In the genomic region with DNA sequence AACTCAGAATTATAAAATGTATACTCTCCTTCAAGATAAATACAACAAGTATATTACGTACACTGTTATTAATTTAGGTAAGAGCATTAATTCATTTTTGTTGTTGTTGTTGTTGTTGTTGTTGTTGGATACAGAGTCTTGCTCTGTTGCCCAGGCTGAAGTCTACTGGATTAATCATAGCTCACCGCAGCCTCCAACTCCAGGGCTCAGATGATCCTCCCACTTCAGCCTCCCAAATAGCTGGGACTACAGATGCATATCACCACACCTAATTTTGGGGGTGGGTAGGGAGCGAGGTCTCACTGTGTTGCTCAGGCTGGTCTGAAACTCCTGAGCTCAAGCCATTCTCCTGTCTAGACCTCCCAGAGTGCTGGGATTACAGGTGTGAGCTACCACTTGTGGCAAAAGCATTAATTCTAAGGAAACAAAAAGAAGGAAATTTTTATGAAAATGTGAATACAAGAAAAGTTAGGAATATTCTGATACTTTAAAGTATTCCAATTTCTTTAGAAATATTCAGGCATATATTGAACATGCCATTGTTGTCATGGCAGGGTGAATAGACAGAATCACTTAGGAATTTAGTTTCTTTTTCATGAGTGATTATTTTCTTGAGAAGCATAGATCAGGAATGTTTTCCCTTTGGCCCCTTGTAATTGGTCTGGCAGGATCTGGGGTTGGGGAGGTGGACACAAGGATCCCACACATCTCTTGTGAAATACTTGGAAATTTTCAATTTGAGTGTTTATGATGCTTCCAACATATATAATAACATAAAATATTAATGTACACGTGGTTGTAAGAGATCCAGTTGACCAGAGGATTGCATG, we compare ENCODE assay signal across 17 cellular contexts.
DNase-seq lines count a peak whose midpoint lies in the region; ATAC-seq and TF ChIP-seq lines count a peak whose summit lies in the region.
"Had no signal": no experiment of that assay in that cellular context is flagged by ENCODE, and none has a peak within 500 bp of the region (broad histone marks: within the 10 kb centered on the region; RNA-seq: fewer than 3 reads in every experiment).

No MANE protein-coding gene starts in this region.

- H3K36me3 Mint-ChIP-seq in endodermal cell (ENCODE audit: low read depth) (peaks cover 8% of the 10 kb centered on the region), type B pancreatic cell (peaks cover 11% of the 10 kb centered on the region)

- H3K27me3 ChIP-seq in Loucy (ENCODE audit: insufficient read depth, low read length, poor library complexity, severe bottlenecking) (no peaks in the 10 kb centered on the region), endodermal cell (ENCODE audit: control insufficient read depth, insufficient read depth, low read length, poor library complexity, severe bottlenecking) (no peaks in the 10 kb centered on the region), mesendoderm (ENCODE audit: insufficient read depth, low read length, poor library complexity) (no peaks in the 10 kb centered on the region)

- no peak overlapping the region for H3K4me3 ChIP-seq in Loucy (ENCODE audit: low read length, poor library complexity, severe bottlenecking)
- no peak overlapping the region for H3K4me3 ChIP-seq in endodermal cell (ENCODE audit: low read length)
- no peak overlapping the region for H3K4me3 ChIP-seq in mesendoderm (ENCODE audit: low read length)

- H4K5ac ChIP-seq in mesendoderm (ENCODE audit: low read length), result no peak overlapping the region

- 0 out of 2 replicates have a peak, but pooled peaks cover 3% of the 10 kb centered on the region for H3F3A ChIP-seq in Loucy (ENCODE audit: low read depth)

- H3K27me3 Mint-ChIP-seq in endodermal cell (ENCODE audit: insufficient read depth) (peaks cover 9% of the 10 kb centered on the region), type B pancreatic cell (no peaks in the 10 kb centered on the region)
- H3K27me3 Mint-ChIP-seq: progenitor cell of endocrine pancreas had no signal

- H3K4me2 ChIP-seq in Loucy (ENCODE audit: low read depth, low read length, poor library complexity, severe bottlenecking), result peak overlapping the region; percentile 7
- no peak overlapping the region for H3K4me2 ChIP-seq in mesendoderm (ENCODE audit: low read length)

- no peak overlapping the region for H2BK5ac ChIP-seq in mesendoderm (ENCODE audit: low read length)

- no peak overlapping the region for H2AK5ac ChIP-seq in mesendoderm (ENCODE audit: low read length)

- no peak overlapping the region for H2BK120ac ChIP-seq in mesendoderm (ENCODE audit: low read depth, low read length)

- 80 to 88% methylated on average over 1 to 3 of the region's 4 CpGs for WGBS in endodermal cell (ENCODE audit: insufficient coverage in 1 of 2, insufficient read length in 1 of 2), 2 experiments
- WGBS in mesendoderm (ENCODE audit: extremely low coverage, insufficient coverage, low lambda C conversion rate), result no CpG with 5 or more reads among the region's 4 CpGs

- H3K27ac ChIP-seq in endodermal cell (ENCODE audit: low read depth, low read length), result no peak overlapping the region
- H3K27ac ChIP-seq in mesendoderm (ENCODE audit: low read depth, low read length), result no peak overlapping the region

- H3K27ac Mint-ChIP-seq in endodermal cell (peak overlapping the region; percentile 35), type B pancreatic cell (no peak overlapping the region)
- H3K27ac Mint-ChIP-seq: activated naive CD8-positive, alpha-beta T cell; progenitor cell of endocrine pancreas; T-helper 1 cell treated with Interleukin-12 subunit alpha and Interleukin-12 subunit beta and Interleukin-4 antibody, amounts not matched to agents 30 μg/mL and 1 μg/mL, for 36 hours had no signal

- H3K4ac ChIP-seq in mesendoderm (ENCODE audit: low read depth, low read length), result no peak overlapping the region

- H2AFZ ChIP-seq in Loucy (ENCODE audit: low read length), result no peak overlapping the region

- H2BK15ac ChIP-seq in mesendoderm (replicated peaks; ENCODE audit: low read depth), result no peak overlapping the region

- H3K9me3 ChIP-seq in Loucy (ENCODE audit: insufficient read depth, low read depth, low read length) (no peaks in the 10 kb centered on the region), endodermal cell (ENCODE audit: control insufficient read depth, low read length) (peaks cover 8% of the 10 kb centered on the region)

- H3K79me2 ChIP-seq in Loucy (ENCODE audit: insufficient read depth, low read length) (no peaks in the 10 kb centered on the region; the same call in 1 of the 2 replicates), mesendoderm (ENCODE audit: control insufficient read depth, insufficient read depth, low read length) (peaks cover 22% of the 10 kb centered on the region)

- peak; percentile 82 for DNase-seq in endodermal cell
- DNase-seq in mesendoderm, result peak; percentile 91
- DNase-seq in type B pancreatic cell (ENCODE audit: extremely low spot score, unreplicated experiment), result no peak
- no peak for DNase-seq in NCI-H446 treated with DMSO at 0.1 percent for 48 hours (lab: John Stamatoyannopoulos, UW)
- no peak for DNase-seq in DMS114 treated with DMSO at 0.1 percent for 48 hours (lab: John Stamatoyannopoulos, UW; ENCODE audit: unreplicated experiment)
- DNase-seq: activated CD4-positive, CD25-positive, alpha-beta regulatory T cell treated with anti-CD3 and anti-CD28 coated beads, Interleukin-2, amount 50 U/mL, for 72 hours; cerebellar nuclear complex; KG1; NCI-H146; NCI-H510A treated with DMSO at 0.1 percent for 48 hours; stimulated activated CD4-positive, alpha-beta T cell treated with anti-CD3 and anti-CD28 coated beads, Interleukin-2, amount 100 ng/mL, for 48 hours had no signal

- H3K9ac ChIP-seq in Loucy (ENCODE audit: low read depth, low read length, poor library complexity, severe bottlenecking) (no peak overlapping the region), endodermal cell (ENCODE audit: extremely low read depth, low read length, poor library complexity, severe bottlenecking) (no peak overlapping the region), mesendoderm (ENCODE audit: low read length) (no peak overlapping the region)

- H3K4me3 Mint-ChIP-seq in endodermal cell, result no peak overlapping the region
- H3K4me3 Mint-ChIP-seq in type B pancreatic cell, result peak overlapping the region; percentile 8
- H3K4me3 Mint-ChIP-seq: activated naive CD8-positive, alpha-beta T cell; T-helper 1 cell treated with Interleukin-12 subunit alpha and Interleukin-12 subunit beta and Interleukin-4 antibody, amounts not matched to agents 30 μg/mL and 1 μg/mL, for 36 hours had no signal

- H3K23ac ChIP-seq in mesendoderm (ENCODE audit: low read length), result no peak overlapping the region

- ATAC-seq in HG02885 (IDR thresholded peaks at IDR 0.05; ENCODE audit: poor library complexity, unreplicated experiment), result no peak
- ATAC-seq in HG02852 (IDR thresholded peaks at IDR 0.05; ENCODE audit: unreplicated experiment), result no peak

- no peak overlapping the region for H3K56ac ChIP-seq in mesendoderm (ENCODE audit: low read length)

- H3K18ac ChIP-seq in mesendoderm (ENCODE audit: low read length), result peak overlapping the region; percentile 28

- H3K36me3 ChIP-seq in Loucy (ENCODE audit: insufficient read depth, low read length) (no peaks in the 10 kb centered on the region), endodermal cell (ENCODE audit: control insufficient read depth, insufficient read depth, low read length) (no peaks in the 10 kb centered on the region), mesendoderm (ENCODE audit: control insufficient read depth, insufficient read depth, low read length) (no peaks in the 10 kb centered on the region)

- no peaks in the 10 kb centered on the region for H3K9me2 ChIP-seq in Loucy (replicated peaks; ENCODE audit: low read depth, low read length)

- H4K8ac ChIP-seq in mesendoderm (ENCODE audit: low read depth, low read length), result no peak overlapping the region

- no peaks in the 10 kb centered on the region for H4K20me1 ChIP-seq in Loucy (ENCODE audit: insufficient read depth, low read length, poor library complexity, severe bottlenecking)

- H3K9me3 Mint-ChIP-seq in endodermal cell (peaks cover 9% of the 10 kb centered on the region), type B pancreatic cell (no peaks in the 10 kb centered on the region)
- H3K9me3 Mint-ChIP-seq: T-helper 1 cell treated with Interleukin-12 subunit alpha and Interleukin-12 subunit beta and Interleukin-4 antibody, amounts not matched to agents 30 μg/mL and 1 μg/mL, for 36 hours had no signal

- no peak for TF ChIP-seq CTCF in Loucy (conservative IDR thresholded peaks at IDR 0.05; ENCODE audit: low read length)
- no peak for TF ChIP-seq CTCF in endodermal cell (conservative IDR thresholded peaks at IDR 0.05)
- TF ChIP-seq CTCF in type B pancreatic cell (conservative IDR thresholded peaks at IDR 0.05), result no peak

- H3K4me1 ChIP-seq in Loucy (ENCODE audit: insufficient read depth, low read length, poor library complexity, severe bottlenecking) (peaks cover 38% of the 10 kb centered on the region), endodermal cell (ENCODE audit: control insufficient read depth, insufficient read depth, low read length) (peaks cover 16% of the 10 kb centered on the region), mesendoderm (ENCODE audit: control insufficient read depth, low read depth, low read length) (peaks cover 17% of the 10 kb centered on the region)

- H3K79me1 ChIP-seq in mesendoderm (ENCODE audit: low read length), result peaks cover 2% of the 10 kb centered on the region

- H3K4me1 Mint-ChIP-seq in endodermal cell (peaks cover 47% of the 10 kb centered on the region), type B pancreatic cell (ENCODE audit: unreplicated experiment) (peaks cover 61% of the 10 kb centered on the region)

Comparison
In these comparisons a context has a peak if more than half of its experiments do, and no peak if none do; other contexts are left out.
1. DNase-seq: peak in endodermal cell (single experiment) and mesendoderm (single experiment); none in type B pancreatic cell (single experiment), NCI-H446 treated with DMSO at 0.1 percent for 48 hours (single experiment) and DMS114 treated with DMSO at 0.1 percent for 48 hours (single experiment).